In the genomic region with DNA sequence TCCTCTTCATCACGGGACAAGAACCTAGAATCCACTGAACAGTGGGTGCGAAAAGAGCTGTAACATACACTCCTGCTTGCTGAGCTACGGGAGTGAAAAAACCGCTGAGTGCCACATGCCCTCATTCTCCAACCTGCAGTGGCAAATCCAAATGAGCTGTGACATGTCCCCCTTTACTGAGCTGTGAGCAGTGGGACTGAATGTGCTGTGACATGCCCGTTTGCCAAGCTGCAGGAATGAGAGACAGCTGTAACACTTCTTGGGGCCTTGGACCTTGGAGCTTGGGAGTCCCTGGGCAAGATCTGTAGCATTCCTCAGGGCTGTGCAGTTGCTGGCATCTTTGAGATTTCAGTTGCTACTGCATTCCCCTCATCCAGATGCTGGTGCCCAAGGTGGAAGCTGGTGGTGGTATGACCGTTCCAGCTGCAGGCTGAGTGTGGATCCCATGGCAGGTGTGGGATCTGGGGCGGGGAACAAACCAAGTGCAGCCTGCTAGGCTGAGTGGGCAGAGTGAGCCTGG, we compare ENCODE assay signal across 32 cellular contexts.
"Had no signal": no experiment of that assay in that cellular context is flagged by ENCODE, and none has a peak within 500 bp of the region (broad histone marks: within the 10 kb centered on the region; RNA-seq: fewer than 3 reads in every experiment).

No MANE protein-coding gene starts in this region.

- H3K4me3 ChIP-seq: cardiac muscle cell, MG63 had no signal

- H3K36me3 ChIP-seq: cardiac muscle cell, MG63 had no signal

- H3K27ac ChIP-seq: cardiac muscle cell, VCaP had no signal

- H3K9me3 ChIP-seq: MG63 had no signal

- H3K27me3 ChIP-seq: cardiac muscle cell, MG63 had no signal

- ATAC-seq: activated naive CD8-positive, alpha-beta T cell treated with anti-CD3 and anti-CD28 coated beads, Interleukin-2, amount 50 U/mL, for 24 hours; activated T-cell treated with anti-CD3 and anti-CD28 coated beads, Interleukin-2, amount 50 U/mL, for 4 hours had no signal

- DNase-seq: activated B cell treated with CpG ODN at 0.5 μM for 24 hours; activated CD4-positive, alpha-beta memory T cell treated with anti-CD3 and anti-CD28 coated beads for 36 hours; activated CD4-positive, alpha-beta T cell treated with anti-CD3 and anti-CD28 coated beads for 4 hours; activated CD4-positive, alpha-beta T cell treated with anti-CD3 and anti-CD28 coated beads, Interleukin-2, amount 50 U/mL, for 1 hour; activated CD4-positive, CD25-positive, alpha-beta regulatory T cell treated with anti-CD3 and anti-CD28 coated beads, Interleukin-2, amount 50 U/mL, for 72 hours; activated CD8-positive, alpha-beta memory T cell treated with anti-CD3 and anti-CD28 coated beads, Interleukin-2, amount 50 U/mL, for 4 hours; activated effector memory CD4-positive, alpha-beta T cell treated with Interleukin-2 at 50 U/mL for 16 hours; activated naive CD4-positive, alpha-beta T cell treated with anti-CD3 and anti-CD28 coated beads, Interleukin-2, amount 10 ng/mL, durations not matched to agents 7 days and 5 days; activated naive CD8-positive, alpha-beta T cell treated with anti-CD3 and anti-CD28 coated beads, Interleukin-2, amount 50 U/mL, for 24 hours; activated T-cell treated with anti-CD3 and anti-CD28 coated beads for 4 hours; activated T-cell treated with anti-CD3 and anti-CD28 coated beads, Interleukin-2, amount 50 U/mL, for 4 hours; anterior cingulate cortex; Kasumi-1; KG1; MG63; MV-4-11; NCI-H1092; NCI-H146; NCI-H187; NCI-H2029 treated with DMSO at 0.1 percent for 48 hours; NCI-H2107; NCI-H510A; NCI-H526; NCI-H748 treated with DMSO at 0.1 percent for 48 hours; NK-92 treated with Interleukin-12 subunit alpha and Interleukin-12 subunit beta, amount 100 ng/mL, for 24 hours; Right ventricle myocardium superior; SW 1271; T-helper 1 cell; T-helper 2 cell; T-helper 9 cell had no signal
